14 cellular contexts compared by ENCODE assay signal in the genomic region with DNA sequence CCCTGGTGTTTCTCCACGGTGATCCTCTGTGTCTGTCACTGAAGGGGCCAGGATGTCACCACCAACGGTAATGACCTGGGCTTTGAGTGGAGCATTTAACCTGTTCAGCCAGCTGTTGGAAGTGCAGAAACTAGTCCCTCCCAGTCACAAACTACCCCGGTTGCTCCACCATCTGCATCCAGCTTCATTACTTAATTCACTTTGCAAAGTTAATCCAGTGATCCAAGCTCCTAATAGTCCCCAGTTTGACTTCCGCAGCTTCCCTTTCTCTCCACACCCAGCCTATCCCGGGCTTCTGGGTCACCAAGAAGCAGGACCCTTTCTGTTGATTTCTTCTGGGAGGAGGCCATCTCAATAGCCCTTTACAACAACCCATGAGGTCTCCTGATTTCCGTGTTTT.
A peak's percentile ranks its signal among the peaks of the same experiment; 100 is the strongest.
DNase-seq lines count a peak whose midpoint lies in the region; ATAC-seq and TF ChIP-seq lines count a peak whose summit lies in the region.
"Had no signal": no experiment of that assay in that cellular context is flagged by ENCODE, and none has a peak within 500 bp of the region (broad histone marks: within the 10 kb centered on the region; RNA-seq: fewer than 3 reads in every experiment).

No MANE protein-coding gene starts in this region.

- H3K4me2 ChIP-seq in H9 (ENCODE audit: insufficient read depth, insufficient read length, low read length): peak overlapping the region; percentile 53

- no CpG with 5 or more reads among the region's 6 CpGs for WGBS in H9 (ENCODE audit: extremely low coverage, insufficient read length, low lambda C conversion rate)

- TF ChIP-seq CTCF in H9 (conservative IDR thresholded peaks at IDR 0.05): no peak

- H3K79me2 ChIP-seq in H9 (ENCODE audit: insufficient read depth, low read length): no peaks in the 10 kb centered on the region

- DNase-seq in activated naive CD4-positive, alpha-beta T cell treated with anti-CD3 and anti-CD28 coated beads, Interleukin-2, amount 10 ng/mL, durations not matched to agents 7 days and 5 days: no peak
- DNase-seq in activated naive CD4-positive, alpha-beta T cell treated with anti-CD3 and anti-CD28 coated beads, Interleukin-2, amount 50 U/mL, for 16 hours: no peak
- DNase-seq in H9 (no peak), posterior cingulate gyrus (no peak), NCI-H2029 (lab: John Stamatoyannopoulos, UW) (no peak)
- DNase-seq in activated T-helper 2 cell treated with anti-CD3 and anti-CD28 coated beads, Interferon-gamma antibody, Interleukin-2, Interleukin-4, amounts not matched to agents 10 μg/mL and 5 μg/mL and 100 μg/mL, durations not matched to agents 14 hours and 24 hours and 36 hours (ENCODE audit: low spot score): no peak
- DNase-seq: activated gamma-delta T cell treated with Interleukin-2 at 50 U/mL for 16 hours, foreskin fibroblast, lower lobe of right lung, MG63, NCI-H748 treated with DMSO at 0.1 percent for 48 hours had no signal

- peak overlapping the region; percentile 75 for H3K4me3 Mint-ChIP-seq in activated naive CD4-positive, alpha-beta T cell treated with anti-CD3 and anti-CD28 coated beads, Interleukin-2, amount 10 ng/mL, durations not matched to agents 7 days and 5 days
- peak overlapping the region in 1 of 2 experiments; percentile 19; a peak in 2 of 5 replicates for H3K4me3 Mint-ChIP-seq in H9
- H3K4me3 Mint-ChIP-seq in activated T-helper 2 cell treated with anti-CD3 and anti-CD28 coated beads, Interferon-gamma antibody, Interleukin-2, Interleukin-4, amounts not matched to agents 10 μg/mL and 5 μg/mL and 100 μg/mL, durations not matched to agents 14 hours and 24 hours and 36 hours (ENCODE audit: low read depth): peak overlapping the region; percentile 65
- H3K4me3 Mint-ChIP-seq in stimulated activated memory B cell treated with anti-CD40 and anti-IgM and Interleukin-4, amounts not matched to agents 10 μg/mL and 1 μg/mL and 100 μg/mL, for 72 hours: peak overlapping the region; percentile 78

- no peak overlapping the region for H2AK5ac ChIP-seq in H9 (ENCODE audit: insufficient read length, low read length)

- H3K9me3 Mint-ChIP-seq in activated naive CD4-positive, alpha-beta T cell treated with anti-CD3 and anti-CD28 coated beads, Interleukin-2, amount 10 ng/mL, durations not matched to agents 7 days and 5 days: no peaks in the 10 kb centered on the region
- no peaks in the 10 kb centered on the region; a peak in 1 of 5 replicates for H3K9me3 Mint-ChIP-seq in H9
- no peaks in the 10 kb centered on the region for H3K9me3 Mint-ChIP-seq in activated T-helper 2 cell treated with anti-CD3 and anti-CD28 coated beads, Interferon-gamma antibody, Interleukin-2, Interleukin-4, amounts not matched to agents 10 μg/mL and 5 μg/mL and 100 μg/mL, durations not matched to agents 14 hours and 24 hours and 36 hours
- no peaks in the 10 kb centered on the region for H3K9me3 Mint-ChIP-seq in stimulated activated memory B cell treated with anti-CD40 and anti-IgM and Interleukin-4, amounts not matched to agents 10 μg/mL and 1 μg/mL and 100 μg/mL, for 72 hours

- H3K27me3 ChIP-seq in H9 (ENCODE audit: insufficient read depth, low read length): peaks cover 2% of the 10 kb centered on the region; the same call in 1 of the 2 replicates
- H3K27me3 ChIP-seq: MG63 had no signal

- no peak overlapping the region for H3K4ac ChIP-seq in H9 (ENCODE audit: low read depth, low read length)

- no peak for ATAC-seq in stimulated activated memory B cell treated with anti-CD40 and anti-IgM and Interleukin-4, amounts not matched to agents 10 μg/mL and 1 μg/mL and 100 μg/mL, for 72 hours
- ATAC-seq in HG03095 (IDR thresholded peaks at IDR 0.05; ENCODE audit: unreplicated experiment): no peak

- H3K14ac ChIP-seq in H9 (ENCODE audit: insufficient read depth, low read length): no peak overlapping the region; the same call in 1 of the 2 replicates

- H2AFZ ChIP-seq in H9 (ENCODE audit: low read length): no peak overlapping the region

- H2BK5ac ChIP-seq in H9 (ENCODE audit: insufficient read length, low read length): no peak overlapping the region

- H4K20me1 ChIP-seq in H9 (ENCODE audit: control insufficient read depth, insufficient read depth, insufficient read length): no peaks in the 10 kb centered on the region

- CTCF ChIA-PET in activated naive CD4-positive, alpha-beta T cell treated with anti-CD3 and anti-CD28 coated beads, Interleukin-2, amount 10 ng/mL, durations not matched to agents 7 days and 5 days (lab: Charles Lee): interaction anchor here (0.9 to 3.1 kb wide), 4 partner anchors 13 to 227 kb away, joined by 3 to 30 read pairs (median 14); no protein-coding TSS in a partner anchor

- no peak overlapping the region for H4K5ac ChIP-seq in H9 (ENCODE audit: insufficient read length, low read depth, low read length)

- no peak overlapping the region for H4K91ac ChIP-seq in H9 (ENCODE audit: insufficient read length, low read depth, low read length)

- intact Hi-C loops in activated T-helper 2 cell treated with anti-CD3 and anti-CD28 coated beads, Interferon-gamma antibody, Interleukin-2, Interleukin-4, amounts not matched to agents 10 μg/mL and 5 μg/mL and 100 μg/mL, durations not matched to agents 14 hours and 24 hours and 36 hours (cut with micrococcal nuclease): loop anchor here (2.0 kb wide), 1 partner anchor 15 kb away; no protein-coding TSS in a partner anchor
- intact Hi-C loops in posterior cingulate gyrus (cut with DNase I): no loop called here

- peaks cover 29% of the 10 kb centered on the region for H3K36me3 Mint-ChIP-seq in activated naive CD4-positive, alpha-beta T cell treated with anti-CD3 and anti-CD28 coated beads, Interleukin-2, amount 10 ng/mL, durations not matched to agents 7 days and 5 days
- H3K36me3 Mint-ChIP-seq in H9 (ENCODE audit: insufficient read depth in 1 of 3, low read depth in 3 of 3): no peaks in the 10 kb centered on the region; a peak in 1 of 7 replicates
- no peaks in the 10 kb centered on the region for H3K36me3 Mint-ChIP-seq in activated T-helper 2 cell treated with anti-CD3 and anti-CD28 coated beads, Interferon-gamma antibody, Interleukin-2, Interleukin-4, amounts not matched to agents 10 μg/mL and 5 μg/mL and 100 μg/mL, durations not matched to agents 14 hours and 24 hours and 36 hours (ENCODE audit: low read depth)
- H3K36me3 Mint-ChIP-seq in stimulated activated memory B cell treated with anti-CD40 and anti-IgM and Interleukin-4, amounts not matched to agents 10 μg/mL and 1 μg/mL and 100 μg/mL, for 72 hours: peaks cover 9% of the 10 kb centered on the region

- no peak overlapping the region for H3K18ac ChIP-seq in H9 (ENCODE audit: insufficient read length, low read depth, low read length)

- H3K27ac Mint-ChIP-seq in activated naive CD4-positive, alpha-beta T cell treated with anti-CD3 and anti-CD28 coated beads, Interleukin-2, amount 10 ng/mL, durations not matched to agents 7 days and 5 days: peak overlapping the region; percentile 96
- no peak overlapping the region for H3K27ac Mint-ChIP-seq in H9
- H3K27ac Mint-ChIP-seq in activated T-helper 2 cell treated with anti-CD3 and anti-CD28 coated beads, Interferon-gamma antibody, Interleukin-2, Interleukin-4, amounts not matched to agents 10 μg/mL and 5 μg/mL and 100 μg/mL, durations not matched to agents 14 hours and 24 hours and 36 hours: peak overlapping the region; percentile 79
- peak overlapping the region; percentile 87 for H3K27ac Mint-ChIP-seq in stimulated activated memory B cell treated with anti-CD40 and anti-IgM and Interleukin-4, amounts not matched to agents 10 μg/mL and 1 μg/mL and 100 μg/mL, for 72 hours

- no peak overlapping the region for H2BK15ac ChIP-seq in H9 (ENCODE audit: low read depth, low read length)

- no peaks in the 10 kb centered on the region for H3K79me1 ChIP-seq in H9 (ENCODE audit: insufficient read depth, low read depth, low read length, poor library complexity, severe bottlenecking)

- no peaks in the 10 kb centered on the region for H3K9me3 ChIP-seq in H9 (ENCODE audit: control insufficient read depth, low read depth, low read length)
- H3K9me3 ChIP-seq: lower lobe of right lung, MG63 had no signal

- H3K23me2 ChIP-seq in H9 (ENCODE audit: insufficient read length, low read depth, low read length, poor library complexity, severe bottlenecking): no peaks in the 10 kb centered on the region

- H3K56ac ChIP-seq in H9 (ENCODE audit: insufficient read length, low read depth, low read length): no peak overlapping the region

- H3K9ac ChIP-seq in H9 (ENCODE audit: extremely low read depth, insufficient read length, low read length): no peak overlapping the region

- H3T11ph ChIP-seq in H9 (ENCODE audit: low read length): no peak overlapping the region

- no peak overlapping the region for H2BK12ac ChIP-seq in H9 (ENCODE audit: insufficient read length, low read depth, low read length)

- no peaks in the 10 kb centered on the region for H3K27me3 Mint-ChIP-seq in activated naive CD4-positive, alpha-beta T cell treated with anti-CD3 and anti-CD28 coated beads, Interleukin-2, amount 10 ng/mL, durations not matched to agents 7 days and 5 days
- peaks cover 36% of the 10 kb centered on the region for H3K27me3 Mint-ChIP-seq in H9 (ENCODE audit: low read depth)
- no peaks in the 10 kb centered on the region for H3K27me3 Mint-ChIP-seq in activated T-helper 2 cell treated with anti-CD3 and anti-CD28 coated beads, Interferon-gamma antibody, Interleukin-2, Interleukin-4, amounts not matched to agents 10 μg/mL and 5 μg/mL and 100 μg/mL, durations not matched to agents 14 hours and 24 hours and 36 hours (ENCODE audit: low read depth)
- no peaks in the 10 kb centered on the region for H3K27me3 Mint-ChIP-seq in stimulated activated memory B cell treated with anti-CD40 and anti-IgM and Interleukin-4, amounts not matched to agents 10 μg/mL and 1 μg/mL and 100 μg/mL, for 72 hours

- peaks cover 16% of the 10 kb centered on the region; the same call in 1 of the 2 replicates for H3K4me1 ChIP-seq in H9 (ENCODE audit: insufficient read depth, low read length)

- peaks cover 56% of the 10 kb centered on the region for H3K4me1 Mint-ChIP-seq in activated naive CD4-positive, alpha-beta T cell treated with anti-CD3 and anti-CD28 coated beads, Interleukin-2, amount 10 ng/mL, durations not matched to agents 7 days and 5 days
- peaks cover 46 to 57% of the 10 kb centered on the region in 2 experiments for H3K4me1 Mint-ChIP-seq in H9
- H3K4me1 Mint-ChIP-seq in activated T-helper 2 cell treated with anti-CD3 and anti-CD28 coated beads, Interferon-gamma antibody, Interleukin-2, Interleukin-4, amounts not matched to agents 10 μg/mL and 5 μg/mL and 100 μg/mL, durations not matched to agents 14 hours and 24 hours and 36 hours (ENCODE audit: low read depth): peaks cover 23% of the 10 kb centered on the region
- peaks cover 53% of the 10 kb centered on the region for H3K4me1 Mint-ChIP-seq in stimulated activated memory B cell treated with anti-CD40 and anti-IgM and Interleukin-4, amounts not matched to agents 10 μg/mL and 1 μg/mL and 100 μg/mL, for 72 hours

- H3K27ac ChIP-seq in H9 (ENCODE audit: insufficient read length, low read depth, low read length): no peak overlapping the region
- H3K27ac ChIP-seq: cardiac muscle cell had no signal

- no peak overlapping the region for H4K8ac ChIP-seq in H9 (replicated peaks; ENCODE audit: insufficient read length, low read depth, low read length)

- H2BK20ac ChIP-seq in H9 (ENCODE audit: low read depth, low read length, poor library complexity, severe bottlenecking): no peak overlapping the region

- H3K23ac ChIP-seq in H9 (ENCODE audit: insufficient read length, low read depth, low read length): no peak overlapping the region

- H2BK120ac ChIP-seq in H9 (ENCODE audit: low read depth, low read length, poor library complexity, severe bottlenecking): no peak overlapping the region

Comparison
In these comparisons a context has a peak if more than half of its experiments do, and no peak if none do; other contexts are left out.
1. H3K27ac Mint-ChIP-seq: peak in activated naive CD4-positive, alpha-beta T cell treated with anti-CD3 and anti-CD28 coated beads, Interleukin-2, amount 10 ng/mL, durations not matched to agents 7 days and 5 days (single experiment), activated T-helper 2 cell treated with anti-CD3 and anti-CD28 coated beads, Interferon-gamma antibody, Interleukin-2, Interleukin-4, amounts not matched to agents 10 μg/mL and 5 μg/mL and 100 μg/mL, durations not matched to agents 14 hours and 24 hours and 36 hours (single experiment) and stimulated activated memory B cell treated with anti-CD40 and anti-IgM and Interleukin-4, amounts not matched to agents 10 μg/mL and 1 μg/mL and 100 μg/mL, for 72 hours (single experiment); none in H9 (0 of 3).